ENCODE assay signal across 16 cellular contexts in genomic region chr6:3660473-3660872, GRCh38.
DNase-seq lines count a peak whose midpoint lies in the region; ATAC-seq and TF ChIP-seq lines count a peak whose summit lies in the region.
"Had no signal": no experiment of that assay in that cellular context is flagged by ENCODE, and none has a peak within 500 bp of the region (broad histone marks: within the 10 kb centered on the region; RNA-seq: fewer than 3 reads in every experiment).

No MANE protein-coding gene starts in this region.

- DNase-seq in HuH-7 (ENCODE audit: low spot score) (peak; percentile 49), neural crest cell (ENCODE audit: low read depth, low spot score) (no peak), type B pancreatic cell (ENCODE audit: extremely low spot score, unreplicated experiment) (no peak), NCI-H2029 treated with DMSO at 0.1 percent for 48 hours (lab: John Stamatoyannopoulos, UW) (no peak), NCI-H69 (lab: John Stamatoyannopoulos, UW) (no peak)
- DNase-seq in activated CD8-positive, alpha-beta T cell treated with anti-CD3 and anti-CD28 coated beads for 36 hours, result no peak
- DNase-seq: C1 segment of cervical spinal cord; CD4-positive, alpha-beta memory T cell; COR-L47; DMS153; DMS79; EL; GDM1; H9 had no signal

- intact Hi-C loops in activated CD8-positive, alpha-beta T cell treated with anti-CD3 and anti-CD28 coated beads for 36 hours (cut with micrococcal nuclease), result no loop called here

- H3K4me3 Mint-ChIP-seq in neural crest cell (no peak overlapping the region), type B pancreatic cell (no peak overlapping the region)
- no peak overlapping the region for H3K4me3 Mint-ChIP-seq in activated CD8-positive, alpha-beta T cell treated with anti-CD3 and anti-CD28 coated beads for 36 hours
- H3K4me3 Mint-ChIP-seq: CD4-positive, alpha-beta memory T cell; H9 had no signal

- peak overlapping the region; percentile 46 for H3K27ac Mint-ChIP-seq in neural crest cell (ENCODE audit: unreplicated experiment)
- peak overlapping the region; percentile 22 for H3K27ac Mint-ChIP-seq in type B pancreatic cell
- no peak overlapping the region for H3K27ac Mint-ChIP-seq in activated CD8-positive, alpha-beta T cell treated with anti-CD3 and anti-CD28 coated beads for 36 hours
- H3K27ac Mint-ChIP-seq: CD4-positive, alpha-beta memory T cell; H9 had no signal

- no peaks in the 10 kb centered on the region for H3K27me3 Mint-ChIP-seq in neural crest cell (ENCODE audit: low read depth)
- H3K27me3 Mint-ChIP-seq in type B pancreatic cell, result peaks cover 3% of the 10 kb centered on the region
- peaks cover 2% of the 10 kb centered on the region for H3K27me3 Mint-ChIP-seq in activated CD8-positive, alpha-beta T cell treated with anti-CD3 and anti-CD28 coated beads for 36 hours

- no peak for TF ChIP-seq CTCF in neural crest cell (conservative IDR thresholded peaks at IDR 0.05)
- no peak for TF ChIP-seq CTCF in type B pancreatic cell (conservative IDR thresholded peaks at IDR 0.05)
- TF ChIP-seq CTCF in activated CD8-positive, alpha-beta T cell treated with anti-CD3 and anti-CD28 coated beads for 36 hours (IDR thresholded peaks at IDR 0.05), result no peak

- no peaks in the 10 kb centered on the region for H3K36me3 Mint-ChIP-seq in neural crest cell (ENCODE audit: low read depth)
- no peaks in the 10 kb centered on the region for H3K36me3 Mint-ChIP-seq in type B pancreatic cell
- H3K36me3 Mint-ChIP-seq in activated CD8-positive, alpha-beta T cell treated with anti-CD3 and anti-CD28 coated beads for 36 hours (ENCODE audit: low read depth), result no peaks in the 10 kb centered on the region
- H3K36me3 Mint-ChIP-seq: CD4-positive, alpha-beta memory T cell had no signal

- POLR2A ChIA-PET in activated CD8-positive, alpha-beta T cell treated with anti-CD3 and anti-CD28 coated beads for 36 hours (lab: Charles Lee), result no interaction called here

- CTCF ChIA-PET in activated CD8-positive, alpha-beta T cell treated with anti-CD3 and anti-CD28 coated beads for 36 hours (lab: Charles Lee), result interaction anchor here (0.7 to 1.9 kb wide), 2 partner anchors 217 to 250 kb away, joined by 3 to 4 read pairs; no protein-coding TSS in a partner anchor

- peaks cover 12% of the 10 kb centered on the region for H3K4me1 Mint-ChIP-seq in neural crest cell
- H3K4me1 Mint-ChIP-seq in type B pancreatic cell (ENCODE audit: unreplicated experiment), result peaks cover 18% of the 10 kb centered on the region
- H3K4me1 Mint-ChIP-seq in activated CD8-positive, alpha-beta T cell treated with anti-CD3 and anti-CD28 coated beads for 36 hours (ENCODE audit: low read depth), result no peaks in the 10 kb centered on the region
- H3K4me1 Mint-ChIP-seq: CD4-positive, alpha-beta memory T cell had no signal

- H3K9me3 Mint-ChIP-seq in neural crest cell (no peaks in the 10 kb centered on the region), type B pancreatic cell (peaks cover 5% of the 10 kb centered on the region)
- H3K9me3 Mint-ChIP-seq in activated CD8-positive, alpha-beta T cell treated with anti-CD3 and anti-CD28 coated beads for 36 hours, result no peaks in the 10 kb centered on the region
- H3K9me3 Mint-ChIP-seq: CD4-positive, alpha-beta memory T cell; H9 had no signal

- no peak for ATAC-seq in activated CD8-positive, alpha-beta T cell treated with anti-CD3 and anti-CD28 coated beads for 36 hours
- ATAC-seq: GM12878, HCT116 had no signal
